In the genomic region with DNA sequence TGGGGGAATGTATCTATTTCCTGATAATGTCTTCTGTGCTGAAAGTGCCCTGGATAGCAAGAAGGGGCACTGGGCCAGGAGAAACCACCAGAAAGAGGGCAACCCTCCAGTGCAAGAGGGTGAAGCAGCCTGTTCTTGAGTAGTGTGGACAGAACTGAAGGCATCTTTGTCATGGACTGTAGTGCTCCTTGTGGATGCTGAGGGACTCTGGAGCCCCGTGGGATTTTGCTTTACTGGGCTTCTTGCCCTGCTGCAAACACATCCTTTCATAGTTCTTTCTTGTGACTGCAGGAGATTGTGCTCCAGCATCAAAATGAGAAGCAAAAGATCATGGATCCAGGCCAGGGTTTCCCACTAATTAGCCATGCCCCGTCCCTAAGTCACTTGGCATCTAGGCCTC, we compare ENCODE assay signal across 35 cellular contexts.
"Had no signal": no experiment of that assay in that cellular context is flagged by ENCODE, and none has a peak within 500 bp of the region (broad histone marks: within the 10 kb centered on the region; RNA-seq: fewer than 3 reads in every experiment).

No MANE protein-coding gene starts in this region.

- H3K36me3 ChIP-seq: adrenal gland, breast epithelium, Peyer's patch had no signal

- H3K9me3 ChIP-seq: adrenal gland, body of pancreas, breast epithelium, Peyer's patch had no signal

- DNase-seq: activated B cell treated with CpG ODN at 0.5 μM for 24 hours; activated CD4-positive, alpha-beta memory T cell treated with anti-CD3 and anti-CD28 coated beads for 36 hours; activated CD4-positive, alpha-beta T cell treated with anti-CD3 and anti-CD28 coated beads for 4 hours; activated CD4-positive, alpha-beta T cell treated with anti-CD3 and anti-CD28 coated beads, Interleukin-2, amount 50 U/mL, for 1 hour; activated CD4-positive, CD25-positive, alpha-beta regulatory T cell treated with anti-CD3 and anti-CD28 coated beads, Interleukin-2, amount 50 U/mL, for 72 hours; activated CD8-positive, alpha-beta memory T cell treated with anti-CD3 and anti-CD28 coated beads, Interleukin-2, amount 50 U/mL, for 4 hours; activated gamma-delta T cell treated with Interleukin-2 at 50 U/mL for 16 hours; activated naive CD4-positive, alpha-beta T cell treated with anti-CD3 and anti-CD28 coated beads for 36 hours; activated T-cell treated with anti-CD3 and anti-CD28 coated beads for 4 hours; activated T-cell treated with anti-CD3 and anti-CD28 coated beads, Interleukin-2, amount 50 U/mL, for 4 hours; adrenal gland; body of pancreas; cerebellar nuclear complex; NCI-H1092 treated with DMSO at 0.1 percent for 48 hours; NCI-H1417 treated with DMSO at 0.1 percent for 48 hours; NCI-H187 treated with DMSO at 0.1 percent for 48 hours; NCI-H2081; NCI-H2171 treated with DMSO at 0.1 percent for 48 hours; NCI-H226; NCI-H524 treated with DMSO at 0.1 percent for 48 hours; NCI-H748 treated with DMSO at 0.1 percent for 48 hours; NK-92 treated with Interleukin-12 subunit alpha and Interleukin-12 subunit beta, amount 100 ng/mL, for 24 hours; PC-3; Peyer's patch; SIG-M5; T-cell; T-helper 17 cell; T-helper 9 cell had no signal

- H3K4me1 ChIP-seq: adrenal gland, body of pancreas, breast epithelium, Peyer's patch had no signal

- H3K27ac ChIP-seq: adrenal gland, body of pancreas, breast epithelium, KMS-11, Peyer's patch, RWPE1, VCaP had no signal

- H3K4me3 ChIP-seq: adrenal gland, body of pancreas, breast epithelium, Peyer's patch had no signal

- H3K27me3 ChIP-seq: adrenal gland, body of pancreas, breast epithelium, Peyer's patch had no signal

- ATAC-seq: activated naive CD4-positive, alpha-beta T cell treated with anti-CD3 and anti-CD28 coated beads, Interleukin-2, amount 50 U/mL, for 72 hours; activated T-cell treated with anti-CD3 and anti-CD28 coated beads, Interleukin-2, amount 50 U/mL, for 4 hours; body of pancreas; PC-3; Right ventricle myocardium inferior; SK-N-SH treated with all-trans-retinoic acid at 6 μM for 48 hours; T-cell; T-helper 17 cell had no signal
